Comparison of ENCODE assay signal across 35 cellular contexts in genomic region chr10:72140850-72141249, GRCh38.
"Had no signal": no experiment of that assay in that cellular context is flagged by ENCODE, and none has a peak within 500 bp of the region (broad histone marks: within the 10 kb centered on the region; RNA-seq: fewer than 3 reads in every experiment).

No MANE protein-coding gene starts in this region.

- H3K9me3 ChIP-seq: adrenal gland, body of pancreas had no signal

- H3K27ac ChIP-seq: adrenal gland, body of pancreas, brain microvascular endothelial cell, breast epithelium, VCaP had no signal

- FAIRE-seq: astrocyte, TTC549 had no signal

- H3K27ac Mint-ChIP-seq: activated B cell treated with CpG ODN at 0.5 μM for 24 hours; activated CD4-positive, alpha-beta memory T cell treated with anti-CD3 and anti-CD28 coated beads, Interleukin-2, amount 10 ng/mL, durations not matched to agents 7 days and 5 days; activated CD4-positive, alpha-beta T cell treated with anti-CD3 and anti-CD28 coated beads, Interleukin-2, amount 10 ng/mL, durations not matched to agents 24 days and 14 days; activated CD8-positive, alpha-beta memory T cell treated with anti-CD3 and anti-CD28 coated beads, Interleukin-2, amount 10 ng/mL, durations not matched to agents 7 days and 5 days; activated CD8-positive, alpha-beta T cell treated with anti-CD3 and anti-CD28 coated beads, Interleukin-2, amount 10 ng/mL, durations not matched to agents 7 days and 5 days; activated naive CD4-positive, alpha-beta T cell treated with anti-CD3 and anti-CD28 coated beads for 36 hours; activated naive CD4-positive, alpha-beta T cell treated with anti-CD3 and anti-CD28 coated beads, Interleukin-2, amount 50 U/mL, for 72 hours; activated naive CD8-positive, alpha-beta T cell treated with anti-CD3 and anti-CD28 coated beads for 36 hours; activated T-cell treated with anti-CD3 and anti-CD28 coated beads, Interleukin-2, amount 50 U/mL, for 24 hours; T-helper 1 cell treated with Interleukin-12 subunit alpha and Interleukin-12 subunit beta and Interleukin-4 antibody, amounts not matched to agents 30 μg/mL and 1 μg/mL, for 36 hours; T-helper 2 cell treated with Interferon-gamma antibody and Interleukin-4, amounts not matched to agents 5 μg/mL and 100 μg/mL, for 36 hours had no signal

- H3K27me3 Mint-ChIP-seq: activated B cell treated with CpG ODN at 0.5 μM for 24 hours; activated CD4-positive, alpha-beta memory T cell treated with anti-CD3 and anti-CD28 coated beads, Interleukin-2, amount 10 ng/mL, durations not matched to agents 7 days and 5 days; activated CD4-positive, alpha-beta T cell treated with anti-CD3 and anti-CD28 coated beads, Interleukin-2, amount 10 ng/mL, durations not matched to agents 24 days and 14 days; activated CD8-positive, alpha-beta memory T cell treated with anti-CD3 and anti-CD28 coated beads, Interleukin-2, amount 10 ng/mL, durations not matched to agents 7 days and 5 days; activated naive CD8-positive, alpha-beta T cell treated with anti-CD3 and anti-CD28 coated beads for 36 hours; activated T-cell treated with anti-CD3 and anti-CD28 coated beads, Interleukin-2, amount 50 U/mL, for 24 hours had no signal

- ATAC-seq: activated CD8-positive, alpha-beta memory T cell treated with anti-CD3 and anti-CD28 coated beads, Interleukin-2, amount 10 ng/mL, durations not matched to agents 7 days and 5 days; activated CD8-positive, alpha-beta T cell treated with anti-CD3 and anti-CD28 coated beads, Interleukin-2, amount 10 ng/mL, durations not matched to agents 7 days and 5 days; activated naive CD4-positive, alpha-beta T cell treated with anti-CD3 and anti-CD28 coated beads, Interleukin-2, amount 50 U/mL, for 72 hours; body of pancreas had no signal

- H3K4me3 ChIP-seq: adrenal gland, body of pancreas, breast epithelium had no signal

- H3K9me3 Mint-ChIP-seq: activated B cell treated with CpG ODN at 0.5 μM for 24 hours; activated CD4-positive, alpha-beta T cell treated with anti-CD3 and anti-CD28 coated beads, Interleukin-2, amount 10 ng/mL, durations not matched to agents 24 days and 14 days; activated naive CD4-positive, alpha-beta T cell treated with anti-CD3 and anti-CD28 coated beads, Interleukin-2, amount 50 U/mL, for 72 hours; activated naive CD8-positive, alpha-beta T cell treated with anti-CD3 and anti-CD28 coated beads for 36 hours; activated T-cell treated with anti-CD3 and anti-CD28 coated beads, Interleukin-2, amount 50 U/mL, for 24 hours; T-helper 1 cell treated with Interleukin-12 subunit alpha and Interleukin-12 subunit beta and Interleukin-4 antibody, amounts not matched to agents 30 μg/mL and 1 μg/mL, for 36 hours had no signal

- H3K36me3 ChIP-seq: breast epithelium had no signal

- H3K4me1 ChIP-seq: adrenal gland, body of pancreas, breast epithelium had no signal

- DNase-seq: activated B cell treated with CpG ODN at 0.5 μM for 24 hours; activated CD4-positive, alpha-beta memory T cell treated with anti-CD3 and anti-CD28 coated beads, Interleukin-2, amount 10 ng/mL, durations not matched to agents 7 days and 5 days; activated CD4-positive, alpha-beta T cell treated with anti-CD3 and anti-CD28 coated beads for 4 hours; activated CD4-positive, alpha-beta T cell treated with anti-CD3 and anti-CD28 coated beads, Interleukin-2, amount 10 ng/mL, durations not matched to agents 24 days and 14 days; activated CD4-positive, alpha-beta T cell treated with anti-CD3 and anti-CD28 coated beads, Interleukin-2, amount 50 U/mL, for 1 hour; activated CD4-positive, alpha-beta T cell treated with anti-CD3 and anti-CD28 coated beads, Interleukin-2, amount 50 U/mL, for 4 hours; activated CD4-positive, CD25-positive, alpha-beta regulatory T cell treated with anti-CD3 and anti-CD28 coated beads, Interleukin-2, amount 50 U/mL, for 72 hours; activated CD8-positive, alpha-beta memory T cell treated with anti-CD3 and anti-CD28 coated beads for 24 hours; activated CD8-positive, alpha-beta memory T cell treated with anti-CD3 and anti-CD28 coated beads, Interleukin-2, amount 10 ng/mL, durations not matched to agents 7 days and 5 days; activated CD8-positive, alpha-beta memory T cell treated with anti-CD3 and anti-CD28 coated beads, Interleukin-2, amount 50 U/mL, for 48 hours; activated CD8-positive, alpha-beta T cell treated with anti-CD3 and anti-CD28 coated beads, Interleukin-2, amount 10 ng/mL, durations not matched to agents 7 days and 5 days; activated effector memory CD4-positive, alpha-beta T cell treated with anti-CD3 and anti-CD28 coated beads, Interleukin-2, amount 50 U/mL, for 16 hours; activated gamma-delta T cell treated with Interleukin-2 at 50 U/mL for 16 hours; activated naive CD4-positive, alpha-beta T cell; activated naive CD4-positive, alpha-beta T cell treated with anti-CD3 and anti-CD28 coated beads for 36 hours; activated naive CD4-positive, alpha-beta T cell treated with anti-CD3 and anti-CD28 coated beads, Interleukin-2, amount 50 U/mL, for 16 hours; activated naive CD8-positive, alpha-beta T cell treated with anti-CD3 and anti-CD28 coated beads for 36 hours; activated T-cell treated with anti-CD3 and anti-CD28 coated beads, Interleukin-2, amount 50 U/mL, for 24 hours; activated T-cell treated with anti-CD3 and anti-CD28 coated beads, Interleukin-2, amount 50 U/mL, for 48 hours; adrenal gland; amniotic stem cell; aorta; body of pancreas; brain microvascular endothelial cell; central memory CD4-positive, alpha-beta T cell; T-helper 1 cell; T-helper 2 cell; T-helper 9 cell had no signal

- H3K4me3 Mint-ChIP-seq: activated B cell treated with CpG ODN at 0.5 μM for 24 hours; activated CD4-positive, alpha-beta memory T cell treated with anti-CD3 and anti-CD28 coated beads, Interleukin-2, amount 10 ng/mL, durations not matched to agents 7 days and 5 days; activated CD4-positive, alpha-beta T cell treated with anti-CD3 and anti-CD28 coated beads, Interleukin-2, amount 10 ng/mL, durations not matched to agents 24 days and 14 days; activated CD8-positive, alpha-beta memory T cell treated with anti-CD3 and anti-CD28 coated beads, Interleukin-2, amount 10 ng/mL, durations not matched to agents 7 days and 5 days; activated CD8-positive, alpha-beta T cell treated with anti-CD3 and anti-CD28 coated beads, Interleukin-2, amount 10 ng/mL, durations not matched to agents 7 days and 5 days; activated naive CD4-positive, alpha-beta T cell treated with anti-CD3 and anti-CD28 coated beads for 36 hours; activated naive CD8-positive, alpha-beta T cell treated with anti-CD3 and anti-CD28 coated beads for 36 hours; activated T-cell treated with anti-CD3 and anti-CD28 coated beads, Interleukin-2, amount 50 U/mL, for 24 hours; T-helper 1 cell treated with Interleukin-12 subunit alpha and Interleukin-12 subunit beta and Interleukin-4 antibody, amounts not matched to agents 30 μg/mL and 1 μg/mL, for 36 hours; T-helper 2 cell treated with Interferon-gamma antibody and Interleukin-4, amounts not matched to agents 5 μg/mL and 100 μg/mL, for 36 hours had no signal

- H3K27me3 ChIP-seq: adrenal gland, body of pancreas, brain microvascular endothelial cell, breast epithelium had no signal
